In the genomic region with DNA sequence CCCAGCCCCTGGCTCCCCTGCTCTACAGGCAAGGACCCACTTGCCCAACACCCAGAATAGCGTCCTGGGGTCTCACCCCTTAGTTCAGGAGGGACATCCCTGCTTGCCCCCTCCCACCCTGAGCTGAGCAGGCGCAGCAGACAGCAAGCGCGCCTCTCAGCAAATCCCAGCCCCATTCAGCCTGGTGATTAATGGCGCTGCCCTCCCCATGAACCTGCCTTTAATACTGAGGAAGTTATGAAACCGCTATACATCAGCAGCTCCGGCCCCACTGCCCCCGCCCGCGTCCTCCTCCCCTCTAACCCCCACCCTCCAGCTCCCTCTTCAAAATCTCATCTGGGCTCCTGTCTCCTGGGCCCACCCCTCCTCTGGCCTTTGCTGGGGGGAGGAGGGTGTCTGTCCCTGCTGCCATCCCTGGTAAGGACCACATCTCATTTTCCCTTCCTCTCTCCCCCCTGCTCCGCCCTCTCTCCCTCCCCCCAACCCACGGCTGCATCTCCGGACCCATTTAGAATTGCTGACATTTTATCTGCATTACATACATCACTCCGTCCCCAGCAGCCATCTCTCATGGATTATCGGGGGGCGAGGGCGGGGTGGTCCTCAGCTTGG, we compare ENCODE assay signal across 10 cellular contexts. TPM values are rescaled to one million over a fixed set of nuclear protein-coding genes. Genes with fewer than 3 reads are reported as not detected.
DNase-seq lines count a peak whose midpoint lies in the region; ATAC-seq and TF ChIP-seq lines count a peak whose summit lies in the region.
"Had no signal": no experiment of that assay in that cellular context is flagged by ENCODE, and none has a peak within 500 bp of the region (broad histone marks: within the 10 kb centered on the region; RNA-seq: fewer than 3 reads in every experiment).

No MANE protein-coding gene starts in this region.

- peak in 1 of 2 donors; percentile 28 for ATAC-seq in natural killer cell treated with Interleukin-12 subunit alpha and Interleukin-12 subunit beta and Interleukin-15 and Interleukin-18, amount 100 ng/mL, for 72 hours
- ATAC-seq in stimulated activated naive CD8-positive, alpha-beta T cell treated with anti-CD3 and anti-CD28 coated beads, Interleukin-15, amount 100 ng/mL, for 72 hours: no peak
- ATAC-seq in HG02763 (IDR thresholded peaks at IDR 0.05; ENCODE audit: unreplicated experiment): no peak

- peaks cover 98% of the 10 kb centered on the region for H3K27me3 Mint-ChIP-seq in Calu3 (ENCODE audit: unreplicated experiment)
- H3K27me3 Mint-ChIP-seq in natural killer cell treated with Interleukin-12 subunit alpha and Interleukin-12 subunit beta and Interleukin-15 and Interleukin-18, amount 100 ng/mL, for 72 hours: peaks cover 55 to 61% of the 10 kb centered on the region in 2 donors
- H3K27me3 Mint-ChIP-seq in stimulated activated naive CD8-positive, alpha-beta T cell treated with anti-CD3 and anti-CD28 coated beads, Interleukin-15, amount 100 ng/mL, for 72 hours: peaks cover 100% of the 10 kb centered on the region
- peaks cover 77% of the 10 kb centered on the region for H3K27me3 Mint-ChIP-seq in activated T-helper 1 cell treated with anti-CD3 and anti-CD28 coated beads, Interleukin-12 subunit alpha, Interleukin-12 subunit beta, Interleukin-2, Interleukin-4 antibody, amounts not matched to agents 30 ng/mL and 10 ng/mL and 1 ng/mL, durations not matched to agents 14 hours and 24 hours and 36 hours (ENCODE audit: insufficient read depth)

- intact Hi-C loops in Calu3 (cut with micrococcal nuclease; ENCODE audit: unreplicated experiment): no loop called here
- intact Hi-C loops in activated T-helper 1 cell treated with anti-CD3 and anti-CD28 coated beads, Interleukin-12 subunit alpha, Interleukin-12 subunit beta, Interleukin-2, Interleukin-4 antibody, amounts not matched to agents 30 ng/mL and 10 ng/mL and 1 ng/mL, durations not matched to agents 14 hours and 24 hours and 36 hours (cut with micrococcal nuclease): no loop called here

- no peaks in the 10 kb centered on the region for H3K36me3 Mint-ChIP-seq in Calu3 (ENCODE audit: insufficient read depth, unreplicated experiment)
- no peaks in the 10 kb centered on the region for H3K36me3 Mint-ChIP-seq in natural killer cell treated with Interleukin-12 subunit alpha and Interleukin-12 subunit beta and Interleukin-15 and Interleukin-18, amount 100 ng/mL, for 72 hours
- no peaks in the 10 kb centered on the region for H3K36me3 Mint-ChIP-seq in activated T-helper 1 cell treated with anti-CD3 and anti-CD28 coated beads, Interleukin-12 subunit alpha, Interleukin-12 subunit beta, Interleukin-2, Interleukin-4 antibody, amounts not matched to agents 30 ng/mL and 10 ng/mL and 1 ng/mL, durations not matched to agents 14 hours and 24 hours and 36 hours (ENCODE audit: low read depth)

- no TSS peak for BruUV-seq in Calu3 (replicated peaks; lab: Mats Ljungman, UMichigan)

- POLR2A ChIA-PET in GM10248 (lab: Yijun Ruan, JAX): interaction anchor here (0.6 kb wide), 1 partner anchor 121 kb away, joined by 6 read pairs; no protein-coding TSS in a partner anchor

- DNase-seq in Calu3 (peak; percentile 39), NCI-H2227 (lab: John Stamatoyannopoulos, UW; ENCODE audit: unreplicated experiment) (peak; percentile 53), amniotic epithelial cell (ENCODE audit: low read depth) (peak; percentile 90), GM10248 (ENCODE audit: extremely low spot score) (no peak)
- no peak for DNase-seq in natural killer cell treated with Interleukin-12 subunit alpha and Interleukin-12 subunit beta and Interleukin-15 and Interleukin-18, amount 100 ng/mL, for 72 hours (ENCODE audit: low spot score)
- DNase-seq in stimulated activated naive CD8-positive, alpha-beta T cell treated with anti-CD3 and anti-CD28 coated beads, Interleukin-15, amount 100 ng/mL, for 72 hours: no peak
- DNase-seq in activated T-helper 1 cell treated with anti-CD3 and anti-CD28 coated beads, Interleukin-12 subunit alpha, Interleukin-12 subunit beta, Interleukin-2, Interleukin-4 antibody, amounts not matched to agents 30 ng/mL and 10 ng/mL and 1 ng/mL, durations not matched to agents 14 hours and 24 hours and 36 hours (ENCODE audit: low spot score): no peak
- DNase-seq: DMS79 treated with DMSO at 0.1 percent for 48 hours; stimulated activated CD4-positive, alpha-beta T cell treated with anti-CD3 and anti-CD28 coated beads, Interleukin-1b, Interleukin-23, amount 100 ng/mL, for 48 hours had no signal

- no peak overlapping the region for H3K4me3 Mint-ChIP-seq in Calu3 (ENCODE audit: low read depth, unreplicated experiment)
- H3K4me3 Mint-ChIP-seq in natural killer cell treated with Interleukin-12 subunit alpha and Interleukin-12 subunit beta and Interleukin-15 and Interleukin-18, amount 100 ng/mL, for 72 hours: peak overlapping the region; percentile 33
- H3K4me3 Mint-ChIP-seq in stimulated activated naive CD8-positive, alpha-beta T cell treated with anti-CD3 and anti-CD28 coated beads, Interleukin-15, amount 100 ng/mL, for 72 hours: no peak overlapping the region
- H3K4me3 Mint-ChIP-seq in activated T-helper 1 cell treated with anti-CD3 and anti-CD28 coated beads, Interleukin-12 subunit alpha, Interleukin-12 subunit beta, Interleukin-2, Interleukin-4 antibody, amounts not matched to agents 30 ng/mL and 10 ng/mL and 1 ng/mL, durations not matched to agents 14 hours and 24 hours and 36 hours: no peak overlapping the region

- no peak for TF ChIP-seq CTCF in Calu3 (IDR thresholded peaks at IDR 0.05; ENCODE audit: unreplicated experiment)
- TF ChIP-seq CTCF in GM10248 (IDR thresholded peaks at IDR 0.05; ENCODE audit: control extremely low read depth, extremely low read depth, low read depth, missing control alignments): no peak

- no peaks in the 10 kb centered on the region for H3K9me3 Mint-ChIP-seq in Calu3 (ENCODE audit: low read depth, unreplicated experiment)
- H3K9me3 Mint-ChIP-seq in natural killer cell treated with Interleukin-12 subunit alpha and Interleukin-12 subunit beta and Interleukin-15 and Interleukin-18, amount 100 ng/mL, for 72 hours: no peaks in the 10 kb centered on the region
- no peaks in the 10 kb centered on the region for H3K9me3 Mint-ChIP-seq in stimulated activated naive CD8-positive, alpha-beta T cell treated with anti-CD3 and anti-CD28 coated beads, Interleukin-15, amount 100 ng/mL, for 72 hours
- no peaks in the 10 kb centered on the region for H3K9me3 Mint-ChIP-seq in activated T-helper 1 cell treated with anti-CD3 and anti-CD28 coated beads, Interleukin-12 subunit alpha, Interleukin-12 subunit beta, Interleukin-2, Interleukin-4 antibody, amounts not matched to agents 30 ng/mL and 10 ng/mL and 1 ng/mL, durations not matched to agents 14 hours and 24 hours and 36 hours

- CTCF ChIA-PET in Calu3 (lab: Charles Lee): interaction anchor here (0.6 to 0.9 kb wide), 4 partner anchors 12 to 187 kb away, joined by 5 to 11 read pairs (median 6); a partner anchor contains a TSS
- CTCF ChIA-PET in GM10248 (lab: Yijun Ruan, JAX): interaction anchor here (1.2 to 11.3 kb wide), 9 partner anchors 11 to 211 kb away, joined by 3 to 214 read pairs (median 7); a partner anchor contains a TSS

- H3K4me1 Mint-ChIP-seq in Calu3 (ENCODE audit: low read depth, unreplicated experiment): peaks cover 10% of the 10 kb centered on the region
- peaks cover 0 to 10% of the 10 kb centered on the region in 2 donors for H3K4me1 Mint-ChIP-seq in natural killer cell treated with Interleukin-12 subunit alpha and Interleukin-12 subunit beta and Interleukin-15 and Interleukin-18, amount 100 ng/mL, for 72 hours (ENCODE audit: low read depth in 2 of 2)
- H3K4me1 Mint-ChIP-seq in stimulated activated naive CD8-positive, alpha-beta T cell treated with anti-CD3 and anti-CD28 coated beads, Interleukin-15, amount 100 ng/mL, for 72 hours: peaks cover 7% of the 10 kb centered on the region
- H3K4me1 Mint-ChIP-seq in activated T-helper 1 cell treated with anti-CD3 and anti-CD28 coated beads, Interleukin-12 subunit alpha, Interleukin-12 subunit beta, Interleukin-2, Interleukin-4 antibody, amounts not matched to agents 30 ng/mL and 10 ng/mL and 1 ng/mL, durations not matched to agents 14 hours and 24 hours and 36 hours (ENCODE audit: low read depth): peaks cover 5% of the 10 kb centered on the region

- no peak overlapping the region for H3K27ac Mint-ChIP-seq in Calu3 (ENCODE audit: unreplicated experiment)
- no peak overlapping the region for H3K27ac Mint-ChIP-seq in natural killer cell treated with Interleukin-12 subunit alpha and Interleukin-12 subunit beta and Interleukin-15 and Interleukin-18, amount 100 ng/mL, for 72 hours
- H3K27ac Mint-ChIP-seq in stimulated activated naive CD8-positive, alpha-beta T cell treated with anti-CD3 and anti-CD28 coated beads, Interleukin-15, amount 100 ng/mL, for 72 hours: no peak overlapping the region
- no peak overlapping the region for H3K27ac Mint-ChIP-seq in activated T-helper 1 cell treated with anti-CD3 and anti-CD28 coated beads, Interleukin-12 subunit alpha, Interleukin-12 subunit beta, Interleukin-2, Interleukin-4 antibody, amounts not matched to agents 30 ng/mL and 10 ng/mL and 1 ng/mL, durations not matched to agents 14 hours and 24 hours and 36 hours

RNA-seq across cellular contexts. Expression of a gene that starts 7.1 kb away (rescaled TPM):
- 66.2 and 69.4 TPM in 2 replicates for total RNA-seq in Calu3 (2022)
- 10 to 100 TPM; 25.2 to 25.3 TPM for total RNA-seq in natural killer cell treated with Interleukin-12 subunit alpha and Interleukin-12 subunit beta and Interleukin-15 and Interleukin-18, amount 100 ng/mL, for 72 hours
- 28.6 and 29.6 TPM in 2 replicates for total RNA-seq in activated T-helper 1 cell treated with anti-CD3 and anti-CD28 coated beads, Interleukin-12 subunit alpha, Interleukin-12 subunit beta, Interleukin-2, Interleukin-4 antibody, amounts not matched to agents 30 ng/mL and 10 ng/mL and 1 ng/mL, durations not matched to agents 14 hours and 24 hours and 36 hours

Comparison
In these comparisons a context has a peak if more than half of its experiments do, and no peak if none do; other contexts are left out.
1. DNase-seq: peak in Calu3 (single experiment), NCI-H2227 (single experiment) and amniotic epithelial cell (single experiment); none in natural killer cell treated with Interleukin-12 subunit alpha and Interleukin-12 subunit beta and Interleukin-15 and Interleukin-18, amount 100 ng/mL, for 72 hours (single experiment), stimulated activated naive CD8-positive, alpha-beta T cell treated with anti-CD3 and anti-CD28 coated beads, Interleukin-15, amount 100 ng/mL, for 72 hours (0 of 2), GM10248 (single experiment) and activated T-helper 1 cell treated with anti-CD3 and anti-CD28 coated beads, Interleukin-12 subunit alpha, Interleukin-12 subunit beta, Interleukin-2, Interleukin-4 antibody, amounts not matched to agents 30 ng/mL and 10 ng/mL and 1 ng/mL, durations not matched to agents 14 hours and 24 hours and 36 hours (single experiment).